ENCODE assay signal across 7 cellular contexts in genomic region chr7:100483101-100483727, GRCh38. TPM values are rescaled to one million over a fixed set of nuclear protein-coding genes. Genes with fewer than 3 reads are reported as not detected.
DNase-seq lines count a peak whose midpoint lies in the region; ATAC-seq and TF ChIP-seq lines count a peak whose summit lies in the region.

No MANE protein-coding gene starts in this region.

- no peaks in the 10 kb centered on the region for H3K36me3 ChIP-seq in endocrine pancreas (ENCODE audit: control insufficient read depth, insufficient read depth, low read length)

- H3K9ac ChIP-seq in endocrine pancreas (ENCODE audit: control insufficient read depth, insufficient read depth, low read length) = peak overlapping the region; percentile 38

- peaks cover 10% of the 10 kb centered on the region for H3K4me1 Mint-ChIP-seq in activated CD8-positive, alpha-beta memory T cell treated with anti-CD3 and anti-CD28 coated beads, Interleukin-2, amount 10 ng/mL, durations not matched to agents 7 days and 5 days

- ATAC-seq in HG02763 (IDR thresholded peaks at IDR 0.05; ENCODE audit: unreplicated experiment) = peak; percentile 59
- peak; percentile 58 for ATAC-seq in activated CD8-positive, alpha-beta memory T cell treated with anti-CD3 and anti-CD28 coated beads, Interleukin-2, amount 10 ng/mL, durations not matched to agents 7 days and 5 days

- DNase-seq in NCI-H2227 treated with DMSO at 0.1 percent for 48 hours (lab: John Stamatoyannopoulos, UW) (peak; percentile 29), middle frontal gyrus (ENCODE audit: extremely low spot score, low spot score) (peak; percentile 19)
- DNase-seq in activated CD8-positive, alpha-beta memory T cell treated with anti-CD3 and anti-CD28 coated beads, Interleukin-2, amount 10 ng/mL, durations not matched to agents 7 days and 5 days = peak; percentile 80
- DNase-seq in stimulated activated CD8-positive, alpha-beta memory T cell treated with anti-CD3 and anti-CD28 coated beads, Interleukin-15, amount 100 ng/mL, for 48 hours (ENCODE audit: low read depth in 2 of 2) = peak; percentile 74

- H3K9me3 ChIP-seq in endocrine pancreas (ENCODE audit: control insufficient read depth, low read length) = no peaks in the 10 kb centered on the region

- no peaks in the 10 kb centered on the region for H3K27me3 ChIP-seq in endocrine pancreas (ENCODE audit: control insufficient read depth, insufficient read depth, low read length)

- H3K4me3 Mint-ChIP-seq in activated CD8-positive, alpha-beta memory T cell treated with anti-CD3 and anti-CD28 coated beads, Interleukin-2, amount 10 ng/mL, durations not matched to agents 7 days and 5 days = peak overlapping the region; percentile 72

- no peaks in the 10 kb centered on the region for H3K27me3 Mint-ChIP-seq in activated CD8-positive, alpha-beta memory T cell treated with anti-CD3 and anti-CD28 coated beads, Interleukin-2, amount 10 ng/mL, durations not matched to agents 7 days and 5 days

- H3K4me3 ChIP-seq in GM12875 (ENCODE audit: low read depth, low read length) = peak overlapping the region; percentile 56
- no peak overlapping the region for H3K4me3 ChIP-seq in endocrine pancreas (ENCODE audit: control insufficient read depth, insufficient read depth, low read length)

- no peaks in the 10 kb centered on the region for H3K4me1 ChIP-seq in endocrine pancreas (ENCODE audit: control insufficient read depth, insufficient read depth, low read length)

- CTCF ChIA-PET in activated CD8-positive, alpha-beta memory T cell treated with anti-CD3 and anti-CD28 coated beads, Interleukin-2, amount 10 ng/mL, durations not matched to agents 7 days and 5 days (lab: Charles Lee) = interaction anchor here (0.8 to 9.4 kb wide), 32 partner anchors 9 to 143 kb away, joined by 3 to 102 read pairs (median 5); partner anchors contain the start of genes AGFG2, FBXO24, LRCH4 and ZCWPW1

- peaks cover 3% of the 10 kb centered on the region for H3K36me3 Mint-ChIP-seq in activated CD8-positive, alpha-beta memory T cell treated with anti-CD3 and anti-CD28 coated beads, Interleukin-2, amount 10 ng/mL, durations not matched to agents 7 days and 5 days

- H3K27ac Mint-ChIP-seq in activated CD8-positive, alpha-beta memory T cell treated with anti-CD3 and anti-CD28 coated beads, Interleukin-2, amount 10 ng/mL, durations not matched to agents 7 days and 5 days = no peak overlapping the region

- no peaks in the 10 kb centered on the region for H3K9me3 Mint-ChIP-seq in activated CD8-positive, alpha-beta memory T cell treated with anti-CD3 and anti-CD28 coated beads, Interleukin-2, amount 10 ng/mL, durations not matched to agents 7 days and 5 days (ENCODE audit: low read depth)

- peak; percentile 97 for TF ChIP-seq CTCF in GM12875 (IDR thresholded peaks at IDR 0.05; ENCODE audit: borderline replicate concordance, insufficient read depth, low read depth, low read length)

RNA-seq across cellular contexts. Expression of gene NYAP1, which starts 0.5 kb away (rescaled TPM):
- total RNA-seq in activated CD8-positive, alpha-beta memory T cell treated with anti-CD3 and anti-CD28 coated beads, Interleukin-2, amount 10 ng/mL, durations not matched to agents 7 days and 5 days = under 1 TPM; 0.07 to 0.12 TPM

RNA-seq across cellular contexts. Expression of gene TSC22D4, which starts 4.2 kb away (rescaled TPM):
- total RNA-seq in activated CD8-positive, alpha-beta memory T cell treated with anti-CD3 and anti-CD28 coated beads, Interleukin-2, amount 10 ng/mL, durations not matched to agents 7 days and 5 days = 100 to 1,000 TPM; 128 to 144 TPM

RNA-seq across cellular contexts. Expression of gene SPACDR, which starts 19.2 kb away (rescaled TPM):
- total RNA-seq in activated CD8-positive, alpha-beta memory T cell treated with anti-CD3 and anti-CD28 coated beads, Interleukin-2, amount 10 ng/mL, durations not matched to agents 7 days and 5 days = 1 to 10 TPM; 3.8 to 5.0 TPM

RNA-seq across cellular contexts. Expression of gene PPP1R35, which starts 46.9 kb away (rescaled TPM):
- 100 to 1,000 TPM in 1 of 2 experiments, 10 to 100 TPM in 1; 77.6 to 101 TPM for total RNA-seq in activated CD8-positive, alpha-beta memory T cell treated with anti-CD3 and anti-CD28 coated beads, Interleukin-2, amount 10 ng/mL, durations not matched to agents 7 days and 5 days

RNA-seq across cellular contexts. Expression of gene MEPCE, which starts 53.6 kb away (rescaled TPM):
- 10 to 100 TPM; 42.4 to 50.2 TPM for total RNA-seq in activated CD8-positive, alpha-beta memory T cell treated with anti-CD3 and anti-CD28 coated beads, Interleukin-2, amount 10 ng/mL, durations not matched to agents 7 days and 5 days

Comparison
In these comparisons a context has a peak if more than half of its experiments do, and no peak if none do; other contexts are left out.
1. DNase-seq: peak in every context shown above with its lines; median percentile 80 in activated CD8-positive, alpha-beta memory T cell treated with anti-CD3 and anti-CD28 coated beads, Interleukin-2, amount 10 ng/mL, durations not matched to agents 7 days and 5 days; 74 in stimulated activated CD8-positive, alpha-beta memory T cell treated with anti-CD3 and anti-CD28 coated beads, Interleukin-15, amount 100 ng/mL, for 48 hours; 29 in NCI-H2227 treated with DMSO at 0.1 percent for 48 hours; 19 in middle frontal gyrus.